ENCODE assay signal across 9 cellular contexts in genomic region chr2:172372436-172372835, GRCh38.
"Had no signal": no experiment of that assay in that cellular context is flagged by ENCODE, and none has a peak within 500 bp of the region (broad histone marks: within the 10 kb centered on the region; RNA-seq: fewer than 3 reads in every experiment).

No MANE protein-coding gene starts in this region.

- DNase-seq: activated CD4-positive, alpha-beta T cell treated with anti-CD3 and anti-CD28 coated beads, Interleukin-2, amount 50 U/mL, for 1 hour; aorta; dermis blood vessel endothelial cell; islet precursor cell; left lung; naive B cell; stimulated activated CD4-positive, alpha-beta T cell treated with anti-CD3 and anti-CD28 coated beads, Interleukin-12 subunit alpha, Interleukin-12 subunit beta, amount 100 ng/mL, for 4 hours; T1000 had no signal

- H3K36me3 ChIP-seq: left lung had no signal

- H2AFZ ChIP-seq: parathyroid adenoma had no signal

- H3K79me2 ChIP-seq: parathyroid adenoma had no signal

- H3K27ac ChIP-seq: left lung, parathyroid adenoma had no signal

- H3K9ac ChIP-seq: parathyroid adenoma had no signal

- H3K27me3 ChIP-seq: left lung had no signal

- H3K4me3 ChIP-seq: left lung had no signal
